Comparison of ENCODE assay signal across 19 cellular contexts in the genomic region with DNA sequence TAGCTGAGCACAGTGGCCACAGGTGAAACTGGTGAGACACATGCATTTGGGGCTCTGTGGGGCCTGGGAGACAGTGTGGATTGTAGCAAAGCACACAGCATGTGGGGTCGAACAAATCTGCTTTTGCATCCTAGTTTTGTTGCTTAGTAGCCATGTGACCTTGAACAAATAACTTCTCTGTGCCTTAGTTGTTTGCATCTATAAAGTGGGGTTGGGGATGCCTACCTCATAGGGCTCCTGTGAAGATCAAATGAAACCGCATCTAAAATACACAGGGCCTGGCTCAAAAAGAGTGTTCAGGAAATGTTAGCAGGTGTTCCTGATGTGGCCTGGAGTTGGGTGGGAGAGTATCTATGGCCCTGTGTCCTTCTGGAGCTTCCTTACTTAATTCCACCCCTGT. TPM values are rescaled to one million over a fixed set of nuclear protein-coding genes. Genes with fewer than 3 reads are reported as not detected.
DNase-seq lines count a peak whose midpoint lies in the region; ATAC-seq, FAIRE-seq and TF ChIP-seq lines count a peak whose summit lies in the region.
"Had no signal": no experiment of that assay in that cellular context is flagged by ENCODE, and none has a peak within 500 bp of the region (broad histone marks: within the 10 kb centered on the region; RNA-seq: fewer than 3 reads in every experiment).

No MANE protein-coding gene starts in this region.

- peaks cover 19% of the 10 kb centered on the region for H3K4me1 ChIP-seq in CD4-positive, CD25-positive, alpha-beta regulatory T cell (ENCODE audit: control insufficient read depth, insufficient read depth, low read length, poor library complexity, severe bottlenecking)
- H3K4me1 ChIP-seq in GM23338 (ENCODE audit: insufficient read depth) (peaks cover 34% of the 10 kb centered on the region), K562 (replicated peaks in 1 of 2; ENCODE audit: control insufficient read depth in 2 of 2, insufficient read depth in 2 of 2, low read length in 2 of 2) (peaks cover 41 to 42% of the 10 kb centered on the region in 2 experiments), neural progenitor cell (peaks cover 45% of the 10 kb centered on the region)

- peaks cover 17% of the 10 kb centered on the region for H3K27me3 Mint-ChIP-seq in CD4-positive, CD25-positive, alpha-beta regulatory T cell
- H3K27me3 Mint-ChIP-seq in GM23338 (ENCODE audit: insufficient read depth, low read depth, poor library complexity): peaks cover 13% of the 10 kb centered on the region
- H3K27me3 Mint-ChIP-seq in neural progenitor cell (ENCODE audit: insufficient read depth, low read depth): peaks cover 20% of the 10 kb centered on the region
- H3K27me3 Mint-ChIP-seq in Calu3 (ENCODE audit: unreplicated experiment): no peaks in the 10 kb centered on the region

- no peak overlapping the region for H3K27ac ChIP-seq in CD4-positive, CD25-positive, alpha-beta regulatory T cell (ENCODE audit: insufficient read depth, low read length, poor library complexity, severe bottlenecking)
- H3K27ac ChIP-seq in GM23338 (ENCODE audit: low read depth) (no peak overlapping the region), K562 (ENCODE audit: extremely low read depth, low read depth, low read length) (no peak overlapping the region), neural progenitor cell (no peak overlapping the region)
- H3K27ac ChIP-seq: Peyer's patch had no signal

- H4K20me1 ChIP-seq in GM23338 (replicated peaks; ENCODE audit: insufficient read depth) (no peaks in the 10 kb centered on the region; the same call in 1 of the 2 replicates), K562 (replicated peaks; ENCODE audit: control insufficient read depth, insufficient read depth, low read length) (no peaks in the 10 kb centered on the region), neural progenitor cell (ENCODE audit: low read depth) (no peaks in the 10 kb centered on the region)

- TF ChIP-seq POLR2A in K562 (conservative IDR thresholded peaks at IDR 0.05): no peak

- H3K9me1 ChIP-seq in K562 (ENCODE audit: control insufficient read depth, insufficient read depth, low read length): no peaks in the 10 kb centered on the region

- H3K9me3 ChIP-seq in CD4-positive, CD25-positive, alpha-beta regulatory T cell (ENCODE audit: control insufficient read depth in 2 of 2, low read length in 2 of 2): no peaks in the 10 kb centered on the region
- H3K9me3 ChIP-seq in K562 (replicated peaks; ENCODE audit: control insufficient read depth, insufficient read depth, low read depth, low read length): no peaks in the 10 kb centered on the region
- no peaks in the 10 kb centered on the region for H3K9me3 ChIP-seq in neural progenitor cell (ENCODE audit: low read depth)
- H3K9me3 ChIP-seq: Peyer's patch had no signal

- no peak for ATAC-seq in CD4-positive, CD25-positive, alpha-beta regulatory T cell (ENCODE audit: low read depth in 2 of 2)
- ATAC-seq in GM23338 (no peak), K562 (no peak), HG02798 (IDR thresholded peaks at IDR 0.05; ENCODE audit: poor library complexity, unreplicated experiment) (no peak)
- ATAC-seq: Right ventricle myocardium inferior had no signal

- POLR2A ChIA-PET in K562 (lab: Yijun Ruan, JAX): no interaction called here

- no peak for TF ChIP-seq CTCF in GM23338 (conservative IDR thresholded peaks at IDR 0.05; ENCODE audit: low read depth in 2 of 2)
- no peak for TF ChIP-seq CTCF in K562 (IDR thresholded peaks at IDR 0.05 in 2 of 3, conservative IDR thresholded peaks at IDR 0.05 in 1 of 3; ENCODE audit: insufficient read depth in 2 of 3, low read depth in 1 of 3, low read length in 3 of 3)
- no peak for TF ChIP-seq CTCF in neural progenitor cell (IDR thresholded peaks at IDR 0.05)
- no peak for TF ChIP-seq CTCF in Calu3 (IDR thresholded peaks at IDR 0.05; ENCODE audit: unreplicated experiment)

- no TSS peak for BruUV-seq in K562 (replicated peaks; lab: Mats Ljungman, UMichigan)
- BruUV-seq in Calu3 (replicated peaks; lab: Mats Ljungman, UMichigan): no TSS peak

- TF ChIP-seq EP300 in K562 (IDR thresholded peaks at IDR 0.05; ENCODE audit: low read length): no peak

- CTCF ChIA-PET in K562 (lab: Yijun Ruan, JAX; ENCODE audit: low intra/inter-chr PET ratio): no interaction called here
- CTCF ChIA-PET in Calu3 (lab: Charles Lee): interaction anchor here (1.0 kb wide), 1 partner anchor 14 kb away, joined by 3 read pairs; no protein-coding TSS in a partner anchor

- in situ Hi-C loops in K562 (cut with MboI): no loop called here

- H3F3A ChIP-seq in GM23338 (replicated peaks; ENCODE audit: low read depth): 0 out of 2 replicates have a peak, but pooled peaks cover 8% of the 10 kb centered on the region
- H3F3A ChIP-seq in neural progenitor cell (ENCODE audit: low read depth): peaks cover 29% of the 10 kb centered on the region

- peaks cover 0 to 32% (median 14%) of the 10 kb centered on the region in 4 donors for H3K4me1 Mint-ChIP-seq in CD4-positive, CD25-positive, alpha-beta regulatory T cell
- H3K4me1 Mint-ChIP-seq in GM23338 (peaks cover 53% of the 10 kb centered on the region), neural progenitor cell (peaks cover 55% of the 10 kb centered on the region), Calu3 (ENCODE audit: low read depth, unreplicated experiment) (peaks cover 20% of the 10 kb centered on the region)

- H3K36me3 Mint-ChIP-seq in CD4-positive, CD25-positive, alpha-beta regulatory T cell: no peaks in the 10 kb centered on the region
- H3K36me3 Mint-ChIP-seq in GM23338 (ENCODE audit: low read depth): no peaks in the 10 kb centered on the region
- H3K36me3 Mint-ChIP-seq in neural progenitor cell: no peaks in the 10 kb centered on the region
- peaks cover 20% of the 10 kb centered on the region for H3K36me3 Mint-ChIP-seq in Calu3 (ENCODE audit: insufficient read depth, unreplicated experiment)
- H3K36me3 Mint-ChIP-seq: CD8-positive, alpha-beta memory T cell had no signal

- peak overlapping the region; percentile 41 for H3K4me2 ChIP-seq in GM23338
- H3K4me2 ChIP-seq in K562 (ENCODE audit: insufficient read depth, low read length): no peak overlapping the region
- H3K4me2 ChIP-seq in neural progenitor cell: peak overlapping the region; percentile 56

- no peak overlapping the region; a peak in 1 of 4 replicates for H3K9ac ChIP-seq in K562 (ENCODE audit: insufficient read depth in 1 of 2, low read depth in 2 of 2, low read length in 2 of 2)
- H3K9ac ChIP-seq in neural progenitor cell: no peak overlapping the region

- H2AFZ ChIP-seq in GM23338 (no peak overlapping the region), K562 (ENCODE audit: low read depth, low read length) (no peak overlapping the region), neural progenitor cell (replicated peaks) (no peak overlapping the region)

- H3K9me2 ChIP-seq in GM23338 (ENCODE audit: insufficient read depth): no peaks in the 10 kb centered on the region

- no peaks in the 10 kb centered on the region for H3K79me2 ChIP-seq in GM23338 (replicated peaks; ENCODE audit: insufficient read depth)
- peaks cover 34% of the 10 kb centered on the region for H3K79me2 ChIP-seq in K562 (ENCODE audit: control insufficient read depth, insufficient read depth, low read length)
- peaks cover 4% of the 10 kb centered on the region for H3K79me2 ChIP-seq in neural progenitor cell (ENCODE audit: low read depth)

- H3K27ac Mint-ChIP-seq in CD4-positive, CD25-positive, alpha-beta regulatory T cell: peak overlapping the region in 2 of 3 donors; percentile 20 to 26
- H3K27ac Mint-ChIP-seq in GM23338 (0 out of 2 replicates have a peak overlapping the region, but pooled peaks have one; percentile 21), neural progenitor cell (no peak overlapping the region), Calu3 (ENCODE audit: unreplicated experiment) (no peak overlapping the region)

- no peak overlapping the region for H3K4me3 ChIP-seq in CD4-positive, CD25-positive, alpha-beta regulatory T cell (ENCODE audit: low read depth, low read length)
- H3K4me3 ChIP-seq in GM23338 (no peak overlapping the region), K562 (no peak overlapping the region), neural progenitor cell (no peak overlapping the region)
- H3K4me3 ChIP-seq: Peyer's patch had no signal

- no peak for FAIRE-seq in K562 (lab: Jason Lieb, UNC)
- FAIRE-seq: G401.6 had no signal

- intact Hi-C loops in K562 (cut with micrococcal nuclease): no loop called here
- intact Hi-C loops in Calu3 (cut with micrococcal nuclease; ENCODE audit: unreplicated experiment): no loop called here

- whole genome bisulfite sequencing in K562 (ENCODE audit: insufficient coverage, low coverage, missing lambda C conversion rate): 55% methylated on average over 2 of the region's 2 CpGs

- H3K36me3 ChIP-seq in CD4-positive, CD25-positive, alpha-beta regulatory T cell (ENCODE audit: control insufficient read depth, insufficient read depth, low read length): no peaks in the 10 kb centered on the region
- H3K36me3 ChIP-seq in GM23338 (ENCODE audit: insufficient read depth) (no peaks in the 10 kb centered on the region), K562 (ENCODE audit: control insufficient read depth, insufficient read depth, low read length) (0 out of 3 replicates have a peak, but pooled peaks cover 2% of the 10 kb centered on the region), neural progenitor cell (no peaks in the 10 kb centered on the region)
- H3K36me3 ChIP-seq: Peyer's patch had no signal

- H3K4me3 Mint-ChIP-seq in CD4-positive, CD25-positive, alpha-beta regulatory T cell: peak overlapping the region in 1 of 4 donors; percentile 17
- H3K4me3 Mint-ChIP-seq in GM23338: no peak overlapping the region
- H3K4me3 Mint-ChIP-seq in neural progenitor cell: no peak overlapping the region
- no peak overlapping the region for H3K4me3 Mint-ChIP-seq in Calu3 (ENCODE audit: low read depth, unreplicated experiment)

- no peak for DNase-seq in CD4-positive, CD25-positive, alpha-beta regulatory T cell
- DNase-seq in GM23338 (ENCODE audit: low spot score) (no peak), K562 (ENCODE audit: extremely low read depth in 1 of 4, low spot score in 3 of 4) (no peak), neural progenitor cell (ENCODE audit: low spot score) (no peak), kidney tubule cell (ENCODE audit: low spot score) (no peak), Calu3 (no peak)
- DNase-seq: DMS79 treated with DMSO at 0.1 percent for 48 hours, H9, KBM-7, NCI-H1092 treated with DMSO at 0.1 percent for 48 hours, NCI-H1694, NCI-H226, NCI-H524 treated with DMSO at 0.1 percent for 48 hours, Peyer's patch had no signal

- no peak for TF ChIP-seq RAD21 in K562 (CRISPR knock-in tag; conservative IDR thresholded peaks at IDR 0.05 in 1 of 2, IDR thresholded peaks at IDR 0.05 in 1 of 2)

- H3K9me3 Mint-ChIP-seq in CD4-positive, CD25-positive, alpha-beta regulatory T cell: no peaks in the 10 kb centered on the region
- no peaks in the 10 kb centered on the region for H3K9me3 Mint-ChIP-seq in GM23338
- peaks cover 3% of the 10 kb centered on the region for H3K9me3 Mint-ChIP-seq in neural progenitor cell
- no peaks in the 10 kb centered on the region for H3K9me3 Mint-ChIP-seq in Calu3 (ENCODE audit: low read depth, unreplicated experiment)
- H3K9me3 Mint-ChIP-seq: CD8-positive, alpha-beta memory T cell; H9 had no signal

- no peaks in the 10 kb centered on the region for H3K27me3 ChIP-seq in CD4-positive, CD25-positive, alpha-beta regulatory T cell (ENCODE audit: control insufficient read depth, insufficient read depth, low read length)
- H3K27me3 ChIP-seq in GM23338 (ENCODE audit: insufficient read depth) (no peaks in the 10 kb centered on the region), K562 (ENCODE audit: control insufficient read depth in 2 of 2, insufficient read depth in 2 of 2, low read length in 2 of 2) (no peaks in the 10 kb centered on the region), neural progenitor cell (no peaks in the 10 kb centered on the region)
- H3K27me3 ChIP-seq: Peyer's patch had no signal

RNA-seq across cellular contexts. Expression of a gene that starts 30.3 kb away (rescaled TPM):
- total RNA-seq in CD4-positive, CD25-positive, alpha-beta regulatory T cell: not detected
- not detected for polyA plus RNA-seq in CD4-positive, CD25-positive, alpha-beta regulatory T cell
- total RNA-seq in GM23338 (2014; rRNA removed; shearing (Covaris generic)): not detected in 2 replicates
- polyA plus RNA-seq in GM23338 (2016; fragmentation: Nextera tagmentation; extraction: Ambion mirVana) (0.15 and 0.23 TPM in 2 replicates), K562 (2011; rRNA removed) (not detected in 2 replicates), K562 (2014; fragmentation: Illumina TruSeq; extraction: Trizol) (not detected in 2 replicates), K562 (2014; fragmentation: Nextera tagmentation; extraction: Ambion mirVana) (under 1 TPM; 0.06 to 0.08 TPM), K562 (2014; rRNA removed) (0.09 TPM in 1 of 2 replicates, not detected in the other)
- not detected in 2 replicates for total RNA-seq in K562 (2011; cell fraction: chromatin; rRNA removed; ENCODE audit: low replicate concordance)
- not detected in 2 replicates for total RNA-seq in K562 (2011; cell fraction: nucleolus; rRNA removed)
- 1.2 TPM in 1 of 2 replicates, not detected in the other for total RNA-seq in K562 (2011; cell fraction: nucleoplasm; rRNA removed)
- total RNA-seq in K562 (2014; rRNA removed) (not detected in 2 replicates), K562 (2014; rRNA removed; fragmentation: Illumina TruSeq; extraction: Trizol) (not detected in 2 replicates), K562 (2015; rRNA removed; fragmentation: Illumina TruSeq; extraction: Trizol) (not detected in 2 replicates), K562 (2021) (not detected in 2 replicates), neural progenitor cell (ENCODE audit: low replicate concordance) (3.1 and 6.2 TPM in 2 replicates), Calu3 (2022) (0.71 TPM in 1 of 2 replicates, not detected in the other)
- polyA plus RNA-seq in K562 (2011; cell fraction: cytosol; rRNA removed): not detected in 2 replicates
- polyA plus RNA-seq in K562 (2011; cell fraction: nucleus; rRNA removed): 0.17 TPM in 1 of 2 replicates, not detected in the other
- polyA plus RNA-seq in K562 (2012): 0.18 and 0.37 TPM in 2 replicates
- not detected in 2 replicates for polyA minus RNA-seq in K562 (2011; rRNA and poly(A)+ RNA removed)
- polyA minus RNA-seq in K562 (2011; cell fraction: cytosol; rRNA and poly(A)+ RNA removed): not detected in 2 replicates
- polyA minus RNA-seq in K562 (2011; cell fraction: nucleus; rRNA and poly(A)+ RNA removed): not detected in 2 replicates
- total RNA-seq: CD8-positive, alpha-beta memory T cell; H9; M059J; Peyer's patch; Right ventricle myocardium inferior had no signal
- polyA plus RNA-seq: CD8-positive, alpha-beta memory T cell had no signal

RNA-seq across cellular contexts. Expression of a gene that starts 34.0 kb away (rescaled TPM):
- total RNA-seq in CD4-positive, CD25-positive, alpha-beta regulatory T cell: 96.4 TPM
- polyA plus RNA-seq in CD4-positive, CD25-positive, alpha-beta regulatory T cell: 100 to 1,000 TPM; 161 to 180 (median 162) TPM
- 16.5 and 20.8 TPM in 2 replicates for total RNA-seq in GM23338 (2014; rRNA removed; shearing (Covaris generic))
- polyA plus RNA-seq in GM23338 (2016; fragmentation: Nextera tagmentation; extraction: Ambion mirVana): 9.5 and 12.0 TPM in 2 replicates
- total RNA-seq in K562 (2011; cell fraction: chromatin; rRNA removed; ENCODE audit: low replicate concordance): 60.5 and 126 TPM in 2 replicates
- total RNA-seq in K562 (2011; cell fraction: nucleolus; rRNA removed): 123 and 144 TPM in 2 replicates
- 126 and 128 TPM in 2 replicates for total RNA-seq in K562 (2011; cell fraction: nucleoplasm; rRNA removed)
- total RNA-seq in K562 (2014; rRNA removed): 64.8 and 71.4 TPM in 2 replicates
- total RNA-seq in K562 (2014; rRNA removed; fragmentation: Illumina TruSeq; extraction: Trizol): 56.6 and 59.2 TPM in 2 replicates
- total RNA-seq in K562 (2015; rRNA removed; fragmentation: Illumina TruSeq; extraction: Trizol): 43.7 and 46.8 TPM in 2 replicates
- total RNA-seq in K562 (2021): 90.7 and 102 TPM in 2 replicates
- polyA plus RNA-seq in K562 (2011; rRNA removed): 45.9 and 66.8 TPM in 2 replicates
- polyA plus RNA-seq in K562 (2011; cell fraction: cytosol; rRNA removed): 68.3 and 77.4 TPM in 2 replicates
- 111 and 118 TPM in 2 replicates for polyA plus RNA-seq in K562 (2011; cell fraction: nucleus; rRNA removed)
- 77.9 and 194 TPM in 2 replicates for polyA plus RNA-seq in K562 (2012)
- polyA plus RNA-seq in K562 (2014; fragmentation: Illumina TruSeq; extraction: Trizol): 105 and 112 TPM in 2 replicates
- 10 to 100 TPM; 14.2 to 35.6 TPM for polyA plus RNA-seq in K562 (2014; fragmentation: Nextera tagmentation; extraction: Ambion mirVana)
- 47.0 and 49.5 TPM in 2 replicates for polyA plus RNA-seq in K562 (2014; rRNA removed)
- 37.4 and 39.0 TPM in 2 replicates for polyA minus RNA-seq in K562 (2011; rRNA and poly(A)+ RNA removed)
- 26.7 and 30.6 TPM in 2 replicates for polyA minus RNA-seq in K562 (2011; cell fraction: cytosol; rRNA and poly(A)+ RNA removed)
- 15.1 and 18.2 TPM in 2 replicates for polyA minus RNA-seq in K562 (2011; cell fraction: nucleus; rRNA and poly(A)+ RNA removed)
- 11.1 and 14.1 TPM in 2 replicates for total RNA-seq in neural progenitor cell (ENCODE audit: low replicate concordance)
- 229 and 289 TPM in 2 replicates for total RNA-seq in Calu3 (2022)

RNA-seq across cellular contexts. Expression of a gene that starts 55.8 kb away (rescaled TPM):
- 0.54 TPM for total RNA-seq in CD4-positive, CD25-positive, alpha-beta regulatory T cell
- polyA plus RNA-seq in CD4-positive, CD25-positive, alpha-beta regulatory T cell: 1 to 10 TPM in 1 of 4 donors, under 1 TPM in 3; 0.47 to 1.4 (median 0.87) TPM
- 0.89 TPM in 1 of 2 replicates, not detected in the other for total RNA-seq in GM23338 (2014; rRNA removed; shearing (Covaris generic))
- 0.16 and 0.31 TPM in 2 replicates for polyA plus RNA-seq in GM23338 (2016; fragmentation: Nextera tagmentation; extraction: Ambion mirVana)
- total RNA-seq in K562 (2011; cell fraction: chromatin; rRNA removed; ENCODE audit: low replicate concordance): 1.4 and 5.9 TPM in 2 replicates
- 4.3 and 4.5 TPM in 2 replicates for total RNA-seq in K562 (2011; cell fraction: nucleolus; rRNA removed)
- total RNA-seq in K562 (2011; cell fraction: nucleoplasm; rRNA removed): 3.5 and 4.8 TPM in 2 replicates
- total RNA-seq in K562 (2014; rRNA removed): 0.98 and 1.0 TPM in 2 replicates
- 0.32 and 0.65 TPM in 2 replicates for total RNA-seq in K562 (2014; rRNA removed; fragmentation: Illumina TruSeq; extraction: Trizol)
- 0.83 and 1.1 TPM in 2 replicates for total RNA-seq in K562 (2015; rRNA removed; fragmentation: Illumina TruSeq; extraction: Trizol)
- 1.2 and 1.6 TPM in 2 replicates for total RNA-seq in K562 (2021)
- 0.54 and 0.64 TPM in 2 replicates for polyA plus RNA-seq in K562 (2011; rRNA removed)
- 0.53 and 1.2 TPM in 2 replicates for polyA plus RNA-seq in K562 (2011; cell fraction: cytosol; rRNA removed)
- polyA plus RNA-seq in K562 (2011; cell fraction: nucleus; rRNA removed): 1.8 and 2.6 TPM in 2 replicates
- polyA plus RNA-seq in K562 (2012): 1.7 and 2.7 TPM in 2 replicates
- 0.40 and 0.43 TPM in 2 replicates for polyA plus RNA-seq in K562 (2014; fragmentation: Illumina TruSeq; extraction: Trizol)
- under 1 TPM; 0.35 to 0.51 TPM for polyA plus RNA-seq in K562 (2014; fragmentation: Nextera tagmentation; extraction: Ambion mirVana)
- 0.69 and 0.99 TPM in 2 replicates for polyA plus RNA-seq in K562 (2014; rRNA removed)
- 1.3 TPM in 2 replicates for polyA minus RNA-seq in K562 (2011; rRNA and poly(A)+ RNA removed)
- 0.95 and 1.2 TPM in 2 replicates for polyA minus RNA-seq in K562 (2011; cell fraction: cytosol; rRNA and poly(A)+ RNA removed)
- 6.3 and 7.7 TPM in 2 replicates for polyA minus RNA-seq in K562 (2011; cell fraction: nucleus; rRNA and poly(A)+ RNA removed)
- 0.03 TPM in 1 of 2 replicates, not detected in the other for total RNA-seq in neural progenitor cell (ENCODE audit: low replicate concordance)
- 0.12 TPM in 1 of 2 replicates, not detected in the other for total RNA-seq in Calu3 (2022)

RNA-seq across cellular contexts. Expression of a gene that starts 56.0 kb away (rescaled TPM):
- total RNA-seq in CD4-positive, CD25-positive, alpha-beta regulatory T cell: 21.9 TPM
- 100 to 1,000 TPM in 1 of 4 donors, 10 to 100 TPM in 3; 96.2 to 107 (median 98.8) TPM for polyA plus RNA-seq in CD4-positive, CD25-positive, alpha-beta regulatory T cell
- total RNA-seq in GM23338 (2014; rRNA removed; shearing (Covaris generic)): 28.2 and 36.0 TPM in 2 replicates
- polyA plus RNA-seq in GM23338 (2016; fragmentation: Nextera tagmentation; extraction: Ambion mirVana) (77.7 and 83.3 TPM in 2 replicates), K562 (2011; rRNA removed) (37.2 and 41.2 TPM in 2 replicates), K562 (2014; fragmentation: Illumina TruSeq; extraction: Trizol) (64.2 and 68.2 TPM in 2 replicates), K562 (2014; fragmentation: Nextera tagmentation; extraction: Ambion mirVana) (100 to 1,000 TPM in 1 of 2 experiments, 10 to 100 TPM in 1; 89.1 to 105 TPM), K562 (2014; rRNA removed) (80.6 and 85.2 TPM in 2 replicates)
- 14.5 and 65.7 TPM in 2 replicates for total RNA-seq in K562 (2011; cell fraction: chromatin; rRNA removed; ENCODE audit: low replicate concordance)
- 43.7 and 53.7 TPM in 2 replicates for total RNA-seq in K562 (2011; cell fraction: nucleolus; rRNA removed)
- total RNA-seq in K562 (2011; cell fraction: nucleoplasm; rRNA removed): 35.0 and 68.9 TPM in 2 replicates
- total RNA-seq in K562 (2014; rRNA removed) (50.2 and 55.7 TPM in 2 replicates), K562 (2014; rRNA removed; fragmentation: Illumina TruSeq; extraction: Trizol) (17.5 and 26.0 TPM in 2 replicates), K562 (2015; rRNA removed; fragmentation: Illumina TruSeq; extraction: Trizol) (32.3 and 34.0 TPM in 2 replicates), K562 (2021) (59.5 and 60.1 TPM in 2 replicates), neural progenitor cell (ENCODE audit: low replicate concordance) (13.5 and 31.1 TPM in 2 replicates), Calu3 (2022) (46.8 and 54.0 TPM in 2 replicates)
- 44.5 and 73.0 TPM in 2 replicates for polyA plus RNA-seq in K562 (2011; cell fraction: cytosol; rRNA removed)
- polyA plus RNA-seq in K562 (2011; cell fraction: nucleus; rRNA removed): 74.3 and 129 TPM in 2 replicates
- 59.7 and 79.4 TPM in 2 replicates for polyA plus RNA-seq in K562 (2012)
- polyA minus RNA-seq in K562 (2011; rRNA and poly(A)+ RNA removed): 8.8 and 9.5 TPM in 2 replicates
- 11.2 and 13.5 TPM in 2 replicates for polyA minus RNA-seq in K562 (2011; cell fraction: cytosol; rRNA and poly(A)+ RNA removed)
- polyA minus RNA-seq in K562 (2011; cell fraction: nucleus; rRNA and poly(A)+ RNA removed): 11.0 and 18.3 TPM in 2 replicates

RNA-seq across cellular contexts. Expression of a gene that starts 56.4 kb away (rescaled TPM):
- 55.8 TPM for total RNA-seq in CD4-positive, CD25-positive, alpha-beta regulatory T cell
- 10 to 100 TPM; 84.8 to 92.2 (median 87.8) TPM for polyA plus RNA-seq in CD4-positive, CD25-positive, alpha-beta regulatory T cell
- total RNA-seq in GM23338 (2014; rRNA removed; shearing (Covaris generic)): 157 and 203 TPM in 2 replicates
- polyA plus RNA-seq in GM23338 (2016; fragmentation: Nextera tagmentation; extraction: Ambion mirVana) (77.8 and 90.8 TPM in 2 replicates), K562 (2011; rRNA removed) (39.5 and 47.3 TPM in 2 replicates), K562 (2014; fragmentation: Illumina TruSeq; extraction: Trizol) (135 and 139 TPM in 2 replicates), K562 (2014; fragmentation: Nextera tagmentation; extraction: Ambion mirVana) (1 to 10 TPM; 5.7 to 8.9 TPM), K562 (2014; rRNA removed) (133 and 156 TPM in 2 replicates)
- 32.1 and 75.8 TPM in 2 replicates for total RNA-seq in K562 (2011; cell fraction: chromatin; rRNA removed; ENCODE audit: low replicate concordance)
- 53.4 and 63.2 TPM in 2 replicates for total RNA-seq in K562 (2011; cell fraction: nucleolus; rRNA removed)
- total RNA-seq in K562 (2011; cell fraction: nucleoplasm; rRNA removed): 39.5 and 41.6 TPM in 2 replicates
- total RNA-seq in K562 (2014; rRNA removed) (156 and 197 TPM in 2 replicates), K562 (2014; rRNA removed; fragmentation: Illumina TruSeq; extraction: Trizol) (62.2 and 77.6 TPM in 2 replicates), K562 (2015; rRNA removed; fragmentation: Illumina TruSeq; extraction: Trizol) (94.1 and 99.2 TPM in 2 replicates), K562 (2021) (87.7 and 96.9 TPM in 2 replicates), neural progenitor cell (ENCODE audit: low replicate concordance) (90.4 and 151 TPM in 2 replicates), Calu3 (2022) (102 and 117 TPM in 2 replicates)
- 74.7 and 140 TPM in 2 replicates for polyA plus RNA-seq in K562 (2011; cell fraction: cytosol; rRNA removed)
- polyA plus RNA-seq in K562 (2011; cell fraction: nucleus; rRNA removed): 86.2 and 95.8 TPM in 2 replicates
- polyA plus RNA-seq in K562 (2012): 76.3 and 79.7 TPM in 2 replicates
- 38.7 and 46.6 TPM in 2 replicates for polyA minus RNA-seq in K562 (2011; rRNA and poly(A)+ RNA removed)
- 31.6 and 40.7 TPM in 2 replicates for polyA minus RNA-seq in K562 (2011; cell fraction: cytosol; rRNA and poly(A)+ RNA removed)
- 18.7 and 26.5 TPM in 2 replicates for polyA minus RNA-seq in K562 (2011; cell fraction: nucleus; rRNA and poly(A)+ RNA removed)

Comparison
In these comparisons a context has a peak if more than half of its experiments do, and no peak if none do; other contexts are left out.
1. H3K27ac Mint-ChIP-seq: peak in CD4-positive, CD25-positive, alpha-beta regulatory T cell (2 of 3) and GM23338 (single experiment); none in neural progenitor cell (single experiment) and Calu3 (single experiment).